In genomic region chr9:121484659-121485446, GRCh38 we compare ENCODE assay signal across 20 cellular contexts. TPM values are rescaled to one million over a fixed set of nuclear protein-coding genes. Genes with fewer than 3 reads are reported as not detected.
A peak's percentile ranks its signal among the peaks of the same experiment; 100 is the strongest.
DNase-seq lines count a peak whose midpoint lies in the region; ATAC-seq and TF ChIP-seq lines count a peak whose summit lies in the region.
"Had no signal": no experiment of that assay in that cellular context is flagged by ENCODE, and none has a peak within 500 bp of the region (broad histone marks: within the 10 kb centered on the region; RNA-seq: fewer than 3 reads in every experiment).

No MANE protein-coding gene starts in this region.

- POLR2A ChIA-PET in WTC11 (lab: Charles Lee) = no interaction called here

- CTCF ChIA-PET in WTC11 (lab: Charles Lee) = interaction anchor here (1.1 kb wide), 1 partner anchor 14 kb away, joined by 3 read pairs; no protein-coding TSS in a partner anchor

- H3K27ac Mint-ChIP-seq in HFFc6 = no peak overlapping the region
- no peak overlapping the region for H3K27ac Mint-ChIP-seq in WTC11
- H3K27ac Mint-ChIP-seq: CD4-positive, alpha-beta T cell; natural killer cell treated with Interleukin-12 subunit alpha and Interleukin-12 subunit beta and Interleukin-15 and Interleukin-18, amount 100 ng/mL, for 72 hours; stimulated activated naive CD8-positive, alpha-beta T cell treated with anti-CD3 and anti-CD28 coated beads, Interleukin-15, amount 100 ng/mL, for 72 hours had no signal

- TF ChIP-seq CTCF in right atrium auricular region (IDR thresholded peaks at IDR 0.05) (no peak), prostate gland (IDR thresholded peaks at IDR 0.05) (no peak), transverse colon (IDR thresholded peaks at IDR 0.05) (no peak), HFFc6 (IDR thresholded peaks at IDR 0.05) (no peak), WTC11 (IDR thresholded peaks at IDR 0.05) (no peak)

- H3K36me3 ChIP-seq in right atrium auricular region (no peaks in the 10 kb centered on the region), prostate gland (no peaks in the 10 kb centered on the region), transverse colon (no peaks in the 10 kb centered on the region)

- H3K9me3 ChIP-seq in right atrium auricular region (no peaks in the 10 kb centered on the region), prostate gland (no peaks in the 10 kb centered on the region), transverse colon (no peaks in the 10 kb centered on the region)
- H3K9me3 ChIP-seq: body of pancreas, SK-N-SH had no signal

- intact Hi-C loops in prostate gland (cut with DNase I) (no loop called here), transverse colon (cut with DNase I; ENCODE audit: low total_unique reads) (no loop called here)

- H3K9me3 Mint-ChIP-seq in HFFc6 (no peaks in the 10 kb centered on the region), WTC11 (no peaks in the 10 kb centered on the region)
- H3K9me3 Mint-ChIP-seq: CD4-positive, alpha-beta T cell; natural killer cell treated with Interleukin-12 subunit alpha and Interleukin-12 subunit beta and Interleukin-15 and Interleukin-18, amount 100 ng/mL, for 72 hours; stimulated activated naive CD8-positive, alpha-beta T cell treated with anti-CD3 and anti-CD28 coated beads, Interleukin-15, amount 100 ng/mL, for 72 hours had no signal

- H3K4me3 Mint-ChIP-seq in HFFc6 (no peak overlapping the region), WTC11 (no peak overlapping the region)
- H3K4me3 Mint-ChIP-seq: CD4-positive, alpha-beta T cell; natural killer cell treated with Interleukin-12 subunit alpha and Interleukin-12 subunit beta and Interleukin-15 and Interleukin-18, amount 100 ng/mL, for 72 hours; stimulated activated naive CD8-positive, alpha-beta T cell treated with anti-CD3 and anti-CD28 coated beads, Interleukin-15, amount 100 ng/mL, for 72 hours had no signal

- H3K27me3 ChIP-seq in right atrium auricular region (no peaks in the 10 kb centered on the region), prostate gland (replicated peaks; ENCODE audit: insufficient read depth) (no peaks in the 10 kb centered on the region), transverse colon (no peaks in the 10 kb centered on the region)
- H3K27me3 ChIP-seq: body of pancreas had no signal

- H3K4me3 ChIP-seq in right atrium auricular region (no peak overlapping the region), prostate gland (no peak overlapping the region), transverse colon (no peak overlapping the region)
- H3K4me3 ChIP-seq: body of pancreas had no signal

- H3K27ac ChIP-seq in cingulate gyrus (ENCODE audit: low read depth, low read length) = peak overlapping the region; percentile 88
- peak overlapping the region; percentile 57 to 70 for H3K27ac ChIP-seq in right atrium auricular region
- H3K27ac ChIP-seq in prostate gland = peak overlapping the region; percentile 15 to 16
- H3K27ac ChIP-seq in transverse colon = peak overlapping the region; percentile 17 to 62 (median 34)

- 45% methylated on average over 11 of the region's 11 CpGs for WGBS in prostate gland
- WGBS in transverse colon (ENCODE audit: low coverage in 1 of 2), 2 donors = 72 to 78% methylated on average over 5 to 11 of the region's 11 CpGs

- H3K27me3 Mint-ChIP-seq in HFFc6 (ENCODE audit: insufficient read depth) (peaks cover 27% of the 10 kb centered on the region), WTC11 (ENCODE audit: low read depth) (no peaks in the 10 kb centered on the region)
- H3K27me3 Mint-ChIP-seq: CD4-positive, alpha-beta T cell; natural killer cell treated with Interleukin-12 subunit alpha and Interleukin-12 subunit beta and Interleukin-15 and Interleukin-18, amount 100 ng/mL, for 72 hours; stimulated activated naive CD8-positive, alpha-beta T cell treated with anti-CD3 and anti-CD28 coated beads, Interleukin-15, amount 100 ng/mL, for 72 hours had no signal

- in situ Hi-C loops in transverse colon (cut with MboI; ENCODE audit: low pct_ligation_motif_present in 1 of 4, low pct_unique_long_range_greater_than_20kb in 1 of 4, low sequenced_read_pairs in 3 of 4) = no loop called here

- ATAC-seq in WTC11 (no peak), HG02571 (IDR thresholded peaks at IDR 0.05; ENCODE audit: unreplicated experiment) (no peak)
- ATAC-seq: body of pancreas; natural killer cell treated with Interleukin-12 subunit alpha and Interleukin-12 subunit beta and Interleukin-15 and Interleukin-18, amount 100 ng/mL, for 72 hours; stimulated activated naive CD8-positive, alpha-beta T cell treated with anti-CD3 and anti-CD28 coated beads, Interleukin-15, amount 100 ng/mL, for 72 hours had no signal

- H3K36me3 Mint-ChIP-seq in HFFc6 (ENCODE audit: low read depth) (no peaks in the 10 kb centered on the region), WTC11 (no peaks in the 10 kb centered on the region)
- H3K36me3 Mint-ChIP-seq: natural killer cell treated with Interleukin-12 subunit alpha and Interleukin-12 subunit beta and Interleukin-15 and Interleukin-18, amount 100 ng/mL, for 72 hours had no signal

- TF ChIP-seq POLR2A in prostate gland (IDR thresholded peaks at IDR 0.05) (no peak), transverse colon (IDR thresholded peaks at IDR 0.05) (no peak)

- peaks cover 6% of the 10 kb centered on the region for H3K4me1 Mint-ChIP-seq in HFFc6 (ENCODE audit: low read depth)
- peaks cover 2% of the 10 kb centered on the region; the same call in 1 of the 2 replicates for H3K4me1 Mint-ChIP-seq in WTC11

- DNase-seq in right atrium auricular region (ENCODE audit: low spot score) (no peak), prostate gland (ENCODE audit: low spot score) (no peak), transverse colon (no peak), HFFc6 (no peak), WTC11 (ENCODE audit: low spot score) (no peak)
- DNase-seq: activated effector memory CD4-positive, alpha-beta T cell treated with Interleukin-2 at 50 U/mL for 16 hours; CD4-positive, alpha-beta T cell; DND-41; HCEC 1CT; KG1; kidney; NCI-H146; NCI-H345; SK-N-SH; stimulated activated naive CD8-positive, alpha-beta T cell treated with anti-CD3 and anti-CD28 coated beads, Interleukin-15, amount 100 ng/mL, for 72 hours had no signal

- H3K4me1 ChIP-seq in right atrium auricular region (peaks cover 0 to 50% of the 10 kb centered on the region in 2 donors), prostate gland (replicated peaks) (no peaks in the 10 kb centered on the region), transverse colon (peaks cover 0 to 19% (median 0%) of the 10 kb centered on the region in 4 donors)
- H3K4me1 ChIP-seq: body of pancreas had no signal

- no peak for TF ChIP-seq EP300 in transverse colon (IDR thresholded peaks at IDR 0.05; ENCODE audit: low read depth)

TF ChIP-seq in WTC11, 78 proteins besides CTCF, POLR2A, EP300 and RAD21 (continues in another document):
- no peak for TF ChIP-seq NR1H2 (CRISPR knock-in tag; IDR thresholded peaks at IDR 0.05)
- no peak for TF ChIP-seq CREB1 (CRISPR knock-in tag; IDR thresholded peaks at IDR 0.05)
- TF ChIP-seq ZNF263 (CRISPR knock-in tag; IDR thresholded peaks at IDR 0.05; ENCODE audit: low read depth) = no peak
- TF ChIP-seq GTF2I (CRISPR knock-in tag; conservative IDR thresholded peaks at IDR 0.05) = no peak
- no peak for TF ChIP-seq ZNF281 (CRISPR knock-in tag; IDR thresholded peaks at IDR 0.05)
- TF ChIP-seq PREB (CRISPR knock-in tag; IDR thresholded peaks at IDR 0.05; ENCODE audit: borderline replicate concordance) = no peak
- TF ChIP-seq IRF1 (CRISPR knock-in tag; IDR thresholded peaks at IDR 0.05) = no peak
- TF ChIP-seq ZNF232 (CRISPR knock-in tag; IDR thresholded peaks at IDR 0.05) = no peak
- no peak for TF ChIP-seq NFE2L1 (CRISPR knock-in tag; IDR thresholded peaks at IDR 0.05)
- TF ChIP-seq SMAD4 (CRISPR knock-in tag; IDR thresholded peaks at IDR 0.05) = no peak
- no peak for TF ChIP-seq ZNF219 (CRISPR knock-in tag; IDR thresholded peaks at IDR 0.05; ENCODE audit: borderline replicate concordance)

RNA-seq across cellular contexts. Expression of gene GGTA1, which starts 14.8 kb away (rescaled TPM):
- total RNA-seq in right atrium auricular region (10 to 100 TPM; 11.6 to 15.2 TPM), prostate gland (1 to 10 TPM; 1.9 to 2.4 TPM), transverse colon (10 to 100 TPM in 1 of 4 donors, 1 to 10 TPM in 2, not detected in 1; 1.9 to 37.8 (median 3.5) TPM), WTC11 (2021) (not detected in 3 replicates)
- total RNA-seq in HFFc6 (2021; fragmentation: NEBNext Ultra II Directional; extraction: Animal tissue kit (Norgen Biotek cat#: 25700)) = not detected
- total RNA-seq: CD4-positive, alpha-beta T cell; natural killer cell treated with Interleukin-12 subunit alpha and Interleukin-12 subunit beta and Interleukin-15 and Interleukin-18, amount 100 ng/mL, for 72 hours; OCI-LY7 had no signal

Comparison
In these comparisons a context has a peak if more than half of its experiments do, and no peak if none do; other contexts are left out.
1. H3K27ac ChIP-seq: peak in every context shown above with its lines; median percentile 88 in cingulate gyrus; 64 in right atrium auricular region; 34 in transverse colon; 16 in prostate gland.